In genomic region chr5:14269395-14269794, GRCh38 we compare ENCODE assay signal across 1 cellular context.
TF ChIP-seq lines count a peak whose summit lies in the region.

No MANE protein-coding gene starts in this region.

TF ChIP-seq in WTC11, 78 proteins besides CTCF, POLR2A, EP300 and RAD21 (continued from another document):
- TF ChIP-seq CDX4 (CRISPR knock-in tag; IDR thresholded peaks at IDR 0.05; ENCODE audit: borderline replicate concordance): no peak
- TF ChIP-seq JUN (CRISPR knock-in tag; IDR thresholded peaks at IDR 0.05): no peak
- TF ChIP-seq AFF4 (CRISPR knock-in tag; IDR thresholded peaks at IDR 0.05; ENCODE audit: borderline replicate concordance): no peak
- TF ChIP-seq E2F5 (CRISPR knock-in tag; IDR thresholded peaks at IDR 0.05): no peak
